ENCODE assay signal across 1 cellular context in the genomic region with DNA sequence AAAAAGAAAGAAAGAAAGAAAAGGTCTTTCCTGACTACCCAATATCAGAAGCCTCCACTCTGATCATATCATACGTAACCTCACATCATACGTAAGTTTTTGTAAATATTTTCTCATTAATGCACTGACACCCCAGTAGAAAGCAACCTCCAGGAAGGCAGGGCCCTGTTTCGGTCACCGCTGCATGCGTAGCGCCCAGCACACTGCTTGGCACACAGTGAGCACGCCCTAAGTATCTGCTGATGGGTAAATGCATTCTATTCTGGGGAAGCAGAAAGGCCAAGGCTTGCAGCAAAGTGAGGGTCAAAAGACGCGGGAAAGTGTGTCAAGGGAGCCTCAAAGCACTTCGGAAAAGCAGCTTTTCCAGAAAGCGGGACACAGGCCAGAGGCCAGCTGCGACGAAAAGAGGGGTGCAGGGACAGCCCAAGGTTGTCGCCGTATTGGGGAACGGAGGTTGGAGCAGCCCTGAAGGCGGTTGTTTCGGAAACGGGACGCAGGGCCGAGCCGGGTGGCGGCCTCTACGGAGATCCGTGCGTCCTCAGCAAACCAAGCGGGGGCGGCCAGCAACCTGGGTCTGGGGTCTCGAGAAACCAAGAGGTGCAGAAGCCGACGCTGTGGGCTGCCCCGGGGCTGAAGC.
TF ChIP-seq lines count a peak whose summit lies in the region.

No MANE protein-coding gene starts in this region.

TF ChIP-seq in endothelial cell of umbilical vein, 7 proteins besides CTCF, POLR2A, EP300 and RAD21:
- no peak for TF ChIP-seq JUN (IDR thresholded peaks at IDR 0.05; ENCODE audit: borderline replicate concordance, insufficient read depth, insufficient read length, low read depth)
- TF ChIP-seq, protein P1, sequence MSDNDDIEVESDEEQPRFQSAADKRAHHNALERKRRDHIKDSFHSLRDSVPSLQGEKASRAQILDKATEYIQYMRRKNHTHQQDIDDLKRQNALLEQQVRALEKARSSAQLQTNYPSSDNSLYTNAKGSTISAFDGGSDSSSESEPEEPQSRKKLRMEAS (IDR thresholded peaks at IDR 0.05; ENCODE audit: insufficient read depth, insufficient read length) = no peak
- no peak for TF ChIP-seq POLR2AphosphoS5 (IDR thresholded peaks at IDR 0.05; ENCODE audit: insufficient read depth, low read depth, low read length)
- TF ChIP-seq MYC (IDR thresholded peaks at IDR 0.05; ENCODE audit: low read depth, low read length) = no peak
- no peak for TF ChIP-seq FOS (IDR thresholded peaks at IDR 0.05; ENCODE audit: borderline replicate concordance, insufficient read depth, low read length)
- no peak for TF ChIP-seq EZH2 (IDR thresholded peaks at IDR 0.05; ENCODE audit: borderline replicate concordance, low read depth, low read length, severe bottlenecking)
- no peak for TF ChIP-seq GATA2 (IDR thresholded peaks at IDR 0.05; ENCODE audit: insufficient read depth, insufficient read length, low read depth, low read length)
